23 cellular contexts compared by ENCODE assay signal in genomic region chr4:62269918-62270317, GRCh38.
"Had no signal": no experiment of that assay in that cellular context is flagged by ENCODE, and none has a peak within 500 bp of the region (broad histone marks: within the 10 kb centered on the region; RNA-seq: fewer than 3 reads in every experiment).

No MANE protein-coding gene starts in this region.

- H3K4me3 Mint-ChIP-seq: dendritic cell treated with granulocyte-macrophage colony-stimulating factor and Interleukin-4, amounts not matched to agents 40 ng/mL and 50 ng/mL, for 4 days; effector memory CD8-positive, alpha-beta T cell; endodermal cell had no signal

- H3K27me3 Mint-ChIP-seq: dendritic cell treated with granulocyte-macrophage colony-stimulating factor and Interleukin-4, amounts not matched to agents 40 ng/mL and 50 ng/mL, for 4 days; effector memory CD8-positive, alpha-beta T cell had no signal

- H3K9me3 Mint-ChIP-seq: endodermal cell had no signal

- H3K27ac ChIP-seq: coronary artery, dorsolateral prefrontal cortex, epithelial cell of prostate, esophagus muscularis mucosa, esophagus squamous epithelium, foreskin keratinocyte, gastrocnemius medialis, gastroesophageal sphincter, heart left ventricle had no signal

- H3K4me1 ChIP-seq: esophagus muscularis mucosa, esophagus squamous epithelium, foreskin keratinocyte, gastrocnemius medialis, gastroesophageal sphincter, heart left ventricle had no signal

- H3K36me3 ChIP-seq: esophagus muscularis mucosa, esophagus squamous epithelium, gastrocnemius medialis, gastroesophageal sphincter, heart left ventricle had no signal

- H3K27me3 ChIP-seq: dorsolateral prefrontal cortex, esophagus muscularis mucosa, esophagus squamous epithelium, foreskin keratinocyte, gastrocnemius medialis, gastroesophageal sphincter, heart left ventricle had no signal

- ATAC-seq: effector memory CD8-positive, alpha-beta T cell; esophagus mucosa; foreskin keratinocyte; gastrocnemius medialis; gastroesophageal sphincter; heart left ventricle had no signal

- H3K9me3 ChIP-seq: esophagus squamous epithelium, gastrocnemius medialis, gastroesophageal sphincter, heart left ventricle had no signal

- DNase-seq: cortex of kidney; dermis blood vessel endothelial cell; dorsolateral prefrontal cortex; effector CD4-positive, alpha-beta T cell; effector CD8-positive, alpha-beta T cell; effector memory CD4-positive, alpha-beta T cell; effector memory CD8-positive, alpha-beta T cell; endodermal cell; erythroblast; esophagus squamous epithelium; foreskin fibroblast; foreskin keratinocyte; foreskin melanocyte; gastrocnemius medialis; glutamatergic neuron; head of caudate nucleus; heart left ventricle had no signal

- H3K4me1 Mint-ChIP-seq: endodermal cell had no signal

- H3K27ac Mint-ChIP-seq: dendritic cell treated with granulocyte-macrophage colony-stimulating factor and Interleukin-4, amounts not matched to agents 40 ng/mL and 50 ng/mL, for 4 days; effector memory CD8-positive, alpha-beta T cell; endodermal cell had no signal

- H3K4me3 ChIP-seq: coronary artery, dorsolateral prefrontal cortex, esophagus muscularis mucosa, esophagus squamous epithelium, gastrocnemius medialis, gastroesophageal sphincter, heart left ventricle had no signal
